14 cellular contexts compared by ENCODE assay signal in genomic region chr1:25661043-25661807, GRCh38. TPM values are rescaled to one million over a fixed set of nuclear protein-coding genes. Genes with fewer than 3 reads are reported as not detected.
DNase-seq lines count a peak whose midpoint lies in the region; ATAC-seq and TF ChIP-seq lines count a peak whose summit lies in the region.
"Had no signal": no experiment of that assay in that cellular context is flagged by ENCODE, and none has a peak within 500 bp of the region (broad histone marks: within the 10 kb centered on the region; RNA-seq: fewer than 3 reads in every experiment).

No MANE protein-coding gene starts in this region.

- H3K4me1 ChIP-seq in OCI-LY7 (ENCODE audit: insufficient read depth, low read length, poor library complexity, severe bottlenecking) = peaks cover 55% of the 10 kb centered on the region
- peaks cover 5% of the 10 kb centered on the region for H3K4me1 ChIP-seq in prostate gland (replicated peaks)

- H3K27ac ChIP-seq in OCI-LY7 (ENCODE audit: low read depth, low read length, poor library complexity, severe bottlenecking) = peak overlapping the region; percentile 46
- peak overlapping the region; percentile 44 to 47 for H3K27ac ChIP-seq in prostate gland
- H3K27ac ChIP-seq: ascending aorta, epithelial cell of prostate, upper lobe of right lung had no signal

- no peaks in the 10 kb centered on the region for H3K27me3 Mint-ChIP-seq in activated T-cell treated with anti-CD3 and anti-CD28 coated beads, Interleukin-2, amount 50 U/mL, for 24 hours
- no peaks in the 10 kb centered on the region for H3K27me3 Mint-ChIP-seq in activated T-cell treated with anti-CD3 and anti-CD28 coated beads, Interleukin-2, amount 50 U/mL, for 4 hours (ENCODE audit: low read depth)

- no peaks in the 10 kb centered on the region for H3K79me2 ChIP-seq in OCI-LY7 (ENCODE audit: insufficient read depth, low read depth, low read length)

- H3K9me3 ChIP-seq in OCI-LY7 (ENCODE audit: low read length) = no peaks in the 10 kb centered on the region
- H3K9me3 ChIP-seq in prostate gland = no peaks in the 10 kb centered on the region
- H3K9me3 ChIP-seq: ascending aorta, upper lobe of right lung had no signal

- H3K36me3 Mint-ChIP-seq in activated T-cell treated with anti-CD3 and anti-CD28 coated beads, Interleukin-2, amount 50 U/mL, for 24 hours (ENCODE audit: low read depth) = peaks cover 2% of the 10 kb centered on the region
- peaks cover 3% of the 10 kb centered on the region for H3K36me3 Mint-ChIP-seq in activated T-cell treated with anti-CD3 and anti-CD28 coated beads, Interleukin-2, amount 50 U/mL, for 4 hours (ENCODE audit: insufficient read depth)

- no peaks in the 10 kb centered on the region for H3K9me2 ChIP-seq in OCI-LY7 (ENCODE audit: insufficient read depth, low read length)

- H4K20me1 ChIP-seq in OCI-LY7 (ENCODE audit: insufficient read depth, low read length) = no peaks in the 10 kb centered on the region

- H3K36me3 ChIP-seq in OCI-LY7 (ENCODE audit: insufficient read depth, low read length) (no peaks in the 10 kb centered on the region), prostate gland (no peaks in the 10 kb centered on the region)
- H3K36me3 ChIP-seq: ascending aorta, upper lobe of right lung had no signal

- 41% methylated on average over 8 of the region's 8 CpGs for WGBS in prostate gland

- peak overlapping the region; percentile 84 for H2AFZ ChIP-seq in OCI-LY7 (ENCODE audit: low read length)

- H3K4me3 Mint-ChIP-seq in activated T-cell treated with anti-CD3 and anti-CD28 coated beads, Interleukin-2, amount 50 U/mL, for 24 hours = no peak overlapping the region
- no peak overlapping the region for H3K4me3 Mint-ChIP-seq in activated T-cell treated with anti-CD3 and anti-CD28 coated beads, Interleukin-2, amount 50 U/mL, for 4 hours

- H3K4me2 ChIP-seq in OCI-LY7 (ENCODE audit: low read length) = peak overlapping the region; percentile 65

- peak overlapping the region; percentile 14 for H3K4me3 ChIP-seq in OCI-LY7 (ENCODE audit: low read depth, low read length, poor library complexity, severe bottlenecking)
- no peak overlapping the region for H3K4me3 ChIP-seq in prostate gland
- H3K4me3 ChIP-seq: ascending aorta, upper lobe of right lung had no signal

- DNase-seq in activated T-cell treated with anti-CD3 and anti-CD28 coated beads, Interleukin-2, amount 50 U/mL, for 24 hours = peak; percentile 5
- DNase-seq in activated T-cell treated with anti-CD3 and anti-CD28 coated beads, Interleukin-2, amount 50 U/mL, for 4 hours = no peak
- no peak for DNase-seq in OCI-LY7 (ENCODE audit: low spot score)
- peak; percentile 40 for DNase-seq in fibroblast of peridontal ligament (ENCODE audit: extremely low read depth)
- no peak for DNase-seq in prostate gland (ENCODE audit: low spot score)
- DNase-seq in dermis blood vessel endothelial cell = no peak
- DNase-seq: NCI-H1930, small intestine, T1000, upper lobe of right lung had no signal

- no peak for ATAC-seq in activated T-cell treated with anti-CD3 and anti-CD28 coated beads, Interleukin-2, amount 50 U/mL, for 4 hours
- ATAC-seq in HG03196 (IDR thresholded peaks at IDR 0.05; ENCODE audit: unreplicated experiment) = no peak
- ATAC-seq in HG03025 (IDR thresholded peaks at IDR 0.05; ENCODE audit: low FRiP score, unreplicated experiment) = no peak
- ATAC-seq: upper lobe of right lung had no signal

- peaks cover 53% of the 10 kb centered on the region for H3K4me1 Mint-ChIP-seq in activated T-cell treated with anti-CD3 and anti-CD28 coated beads, Interleukin-2, amount 50 U/mL, for 24 hours (ENCODE audit: low read depth)
- H3K4me1 Mint-ChIP-seq in activated T-cell treated with anti-CD3 and anti-CD28 coated beads, Interleukin-2, amount 50 U/mL, for 4 hours (ENCODE audit: low read depth) = peaks cover 32% of the 10 kb centered on the region

- CTCF ChIA-PET in OCI-LY7 (lab: Charles Lee; ENCODE audit: unreplicated experiment) = no interaction called here

- TF ChIP-seq POLR2A in prostate gland (IDR thresholded peaks at IDR 0.05) = no peak

- no TSS peak for BruUV-seq in OCI-LY7 (replicated peaks; lab: Mats Ljungman, UMichigan)

- peak overlapping the region; percentile 68 for H3K27ac Mint-ChIP-seq in activated T-cell treated with anti-CD3 and anti-CD28 coated beads, Interleukin-2, amount 50 U/mL, for 24 hours

- no peaks in the 10 kb centered on the region for H3K27me3 ChIP-seq in prostate gland (replicated peaks; ENCODE audit: insufficient read depth)
- H3K27me3 ChIP-seq: ascending aorta, upper lobe of right lung had no signal

- intact Hi-C loops in OCI-LY7 (cut with micrococcal nuclease; ENCODE audit: unreplicated experiment) = no loop called here
- intact Hi-C loops in prostate gland (cut with DNase I) = no loop called here

- no peaks in the 10 kb centered on the region for H3K9me3 Mint-ChIP-seq in activated T-cell treated with anti-CD3 and anti-CD28 coated beads, Interleukin-2, amount 50 U/mL, for 24 hours
- no peaks in the 10 kb centered on the region for H3K9me3 Mint-ChIP-seq in activated T-cell treated with anti-CD3 and anti-CD28 coated beads, Interleukin-2, amount 50 U/mL, for 4 hours

- no peak for TF ChIP-seq CTCF in OCI-LY7 (conservative IDR thresholded peaks at IDR 0.05; ENCODE audit: low read length)
- TF ChIP-seq CTCF in prostate gland (IDR thresholded peaks at IDR 0.05) = no peak

- POLR2A ChIA-PET in OCI-LY7 (lab: Charles Lee) = interaction anchor here (0.6 to 0.7 kb wide), 3 partner anchors 69 to 906 kb away, joined by 3 read pairs; no protein-coding TSS in a partner anchor

RNA-seq across cellular contexts. Expression of gene MAN1C1, which starts 44.6 kb away (rescaled TPM):
- total RNA-seq in activated T-cell treated with anti-CD3 and anti-CD28 coated beads, Interleukin-2, amount 50 U/mL, for 4 hours = 1 to 10 TPM; 2.7 to 5.7 (median 3.1) TPM
- total RNA-seq in OCI-LY7 (2014; rRNA removed; shearing (Covaris generic)) = 2.4 and 3.0 TPM in 2 replicates
- total RNA-seq in OCI-LY7 (2022) (4.6 and 4.9 TPM in 2 replicates), prostate gland (10 to 100 TPM; 22.8 to 34.4 TPM), dermis blood vessel endothelial cell (2.5 and 3.1 TPM in 2 replicates)

Comparison
In these comparisons a context has a peak if more than half of its experiments do, and no peak if none do; other contexts are left out.
1. DNase-seq: peak in activated T-cell treated with anti-CD3 and anti-CD28 coated beads, Interleukin-2, amount 50 U/mL, for 24 hours (single experiment) and fibroblast of peridontal ligament (single experiment); none in activated T-cell treated with anti-CD3 and anti-CD28 coated beads, Interleukin-2, amount 50 U/mL, for 4 hours (single experiment), OCI-LY7 (single experiment), prostate gland (single experiment) and dermis blood vessel endothelial cell (single experiment).